Comparison of ENCODE assay signal across 1 cellular context in the genomic region with DNA sequence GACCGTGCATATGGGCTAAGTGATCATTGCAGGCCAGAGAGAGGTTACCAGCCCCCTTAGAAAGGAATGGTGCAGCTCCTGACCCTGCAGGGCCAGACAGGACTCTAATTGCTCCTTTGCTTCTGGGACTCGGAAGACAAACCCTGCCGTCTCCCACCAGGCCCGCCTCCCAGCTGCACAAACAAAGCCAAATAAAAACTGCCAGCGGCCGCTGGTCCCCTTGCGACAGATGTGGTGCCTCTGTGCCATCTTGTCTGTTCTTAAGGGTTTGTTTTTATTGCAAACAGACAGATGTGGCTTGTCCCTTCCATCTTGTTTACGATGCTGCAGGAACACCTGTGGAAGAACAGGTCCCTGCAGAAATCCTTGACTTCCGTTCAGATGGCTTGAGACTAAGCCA.
TF ChIP-seq lines count a peak whose summit lies in the region.

No MANE protein-coding gene starts in this region.

TF ChIP-seq in GM23338, 12 proteins besides CTCF, POLR2A, EP300 and RAD21 (continued from another document):
- TF ChIP-seq, protein P1, sequence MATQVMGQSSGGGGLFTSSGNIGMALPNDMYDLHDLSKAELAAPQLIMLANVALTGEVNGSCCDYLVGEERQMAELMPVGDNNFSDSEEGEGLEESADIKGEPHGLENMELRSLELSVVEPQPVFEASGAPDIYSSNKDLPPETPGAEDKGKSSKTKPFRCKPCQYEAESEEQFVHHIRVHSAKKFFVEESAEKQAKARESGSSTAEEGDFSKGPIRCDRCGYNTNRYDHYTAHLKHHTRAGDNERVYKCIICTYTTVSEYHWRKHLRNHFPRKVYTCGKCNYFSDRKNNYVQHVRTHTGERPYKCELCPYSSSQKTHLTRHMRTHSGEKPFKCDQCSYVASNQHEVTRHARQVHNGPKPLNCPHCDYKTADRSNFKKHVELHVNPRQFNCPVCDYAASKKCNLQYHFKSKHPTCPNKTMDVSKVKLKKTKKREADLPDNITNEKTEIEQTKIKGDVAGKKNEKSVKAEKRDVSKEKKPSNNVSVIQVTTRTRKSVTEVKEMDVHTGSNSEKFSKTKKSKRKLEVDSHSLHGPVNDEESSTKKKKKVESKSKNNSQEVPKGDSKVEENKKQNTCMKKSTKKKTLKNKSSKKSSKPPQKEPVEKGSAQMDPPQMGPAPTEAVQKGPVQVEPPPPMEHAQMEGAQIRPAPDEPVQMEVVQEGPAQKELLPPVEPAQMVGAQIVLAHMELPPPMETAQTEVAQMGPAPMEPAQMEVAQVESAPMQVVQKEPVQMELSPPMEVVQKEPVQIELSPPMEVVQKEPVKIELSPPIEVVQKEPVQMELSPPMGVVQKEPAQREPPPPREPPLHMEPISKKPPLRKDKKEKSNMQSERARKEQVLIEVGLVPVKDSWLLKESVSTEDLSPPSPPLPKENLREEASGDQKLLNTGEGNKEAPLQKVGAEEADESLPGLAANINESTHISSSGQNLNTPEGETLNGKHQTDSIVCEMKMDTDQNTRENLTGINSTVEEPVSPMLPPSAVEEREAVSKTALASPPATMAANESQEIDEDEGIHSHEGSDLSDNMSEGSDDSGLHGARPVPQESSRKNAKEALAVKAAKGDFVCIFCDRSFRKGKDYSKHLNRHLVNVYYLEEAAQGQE (IDR thresholded peaks at IDR 0.05; ENCODE audit: unreplicated experiment), result no peak
- no peak for TF ChIP-seq JUNB (IDR thresholded peaks at IDR 0.05; ENCODE audit: unreplicated experiment)
- no peak for TF ChIP-seq EZH2phosphoT487 (IDR thresholded peaks at IDR 0.05; ENCODE audit: unreplicated experiment)
- no peak for TF ChIP-seq NANOG (IDR thresholded peaks at IDR 0.05; ENCODE audit: borderline replicate concordance)
- TF ChIP-seq ZNF114 (CRISPR knock-in tag; IDR thresholded peaks at IDR 0.05), result no peak
- TF ChIP-seq ZNF331 (CRISPR knock-in tag; IDR thresholded peaks at IDR 0.05; ENCODE audit: low read depth), result no peak
- no peak for TF ChIP-seq EZH2 (IDR thresholded peaks at IDR 0.05; ENCODE audit: low read depth, unreplicated experiment)
- TF ChIP-seq, protein P2, sequence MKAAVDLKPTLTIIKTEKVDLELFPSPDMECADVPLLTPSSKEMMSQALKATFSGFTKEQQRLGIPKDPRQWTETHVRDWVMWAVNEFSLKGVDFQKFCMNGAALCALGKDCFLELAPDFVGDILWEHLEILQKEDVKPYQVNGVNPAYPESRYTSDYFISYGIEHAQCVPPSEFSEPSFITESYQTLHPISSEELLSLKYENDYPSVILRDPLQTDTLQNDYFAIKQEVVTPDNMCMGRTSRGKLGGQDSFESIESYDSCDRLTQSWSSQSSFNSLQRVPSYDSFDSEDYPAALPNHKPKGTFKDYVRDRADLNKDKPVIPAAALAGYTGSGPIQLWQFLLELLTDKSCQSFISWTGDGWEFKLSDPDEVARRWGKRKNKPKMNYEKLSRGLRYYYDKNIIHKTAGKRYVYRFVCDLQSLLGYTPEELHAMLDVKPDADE (IDR thresholded peaks at IDR 0.05), result no peak
- no peak for TF ChIP-seq POLR2AphosphoS5 (IDR thresholded peaks at IDR 0.05; ENCODE audit: low read depth)
- TF ChIP-seq CREB1 (CRISPR knock-in tag; IDR thresholded peaks at IDR 0.05; ENCODE audit: low read depth), result no peak
- TF ChIP-seq STAT1 (IDR thresholded peaks at IDR 0.05; ENCODE audit: unreplicated experiment), result no peak
TF ChIP-seq in GM23338: peak in this region for 0.
